Comparison of ENCODE assay signal across 1 cellular context in the genomic region with DNA sequence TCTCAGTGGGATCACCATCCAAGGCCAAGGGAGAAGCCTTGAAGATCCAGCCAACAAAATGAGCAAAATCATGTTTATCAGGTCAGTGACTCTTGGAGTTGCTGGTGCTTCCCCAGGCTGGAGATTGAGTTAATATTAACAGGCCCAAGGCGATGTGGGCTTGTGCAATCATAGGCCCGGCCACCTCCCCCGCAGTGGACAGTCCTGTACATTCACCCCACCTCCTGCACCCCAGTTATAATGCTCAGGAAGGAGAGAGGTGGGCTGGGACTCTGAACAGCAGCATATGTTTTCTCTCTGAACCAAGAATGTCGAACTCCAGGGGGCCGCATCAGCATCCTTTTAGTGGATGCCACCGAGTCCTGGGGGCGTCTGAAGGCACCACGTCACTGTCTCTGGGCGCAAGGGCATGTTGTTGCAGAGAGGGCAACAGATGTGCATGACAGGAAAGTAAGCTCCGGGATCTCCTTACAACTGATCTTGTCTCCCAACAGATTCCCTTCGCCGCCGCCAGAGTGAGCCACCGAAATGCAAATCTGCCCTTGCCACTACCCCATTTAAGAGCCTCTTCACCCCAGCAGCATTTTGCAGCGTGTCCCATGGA.
TF ChIP-seq lines count a peak whose summit lies in the region.

No MANE protein-coding gene starts in this region.

TF ChIP-seq in HepG2, 621 proteins besides CTCF, POLR2A, EP300 and RAD21 (continued from another document and continues in another):
- TF ChIP-seq, protein P1, sequence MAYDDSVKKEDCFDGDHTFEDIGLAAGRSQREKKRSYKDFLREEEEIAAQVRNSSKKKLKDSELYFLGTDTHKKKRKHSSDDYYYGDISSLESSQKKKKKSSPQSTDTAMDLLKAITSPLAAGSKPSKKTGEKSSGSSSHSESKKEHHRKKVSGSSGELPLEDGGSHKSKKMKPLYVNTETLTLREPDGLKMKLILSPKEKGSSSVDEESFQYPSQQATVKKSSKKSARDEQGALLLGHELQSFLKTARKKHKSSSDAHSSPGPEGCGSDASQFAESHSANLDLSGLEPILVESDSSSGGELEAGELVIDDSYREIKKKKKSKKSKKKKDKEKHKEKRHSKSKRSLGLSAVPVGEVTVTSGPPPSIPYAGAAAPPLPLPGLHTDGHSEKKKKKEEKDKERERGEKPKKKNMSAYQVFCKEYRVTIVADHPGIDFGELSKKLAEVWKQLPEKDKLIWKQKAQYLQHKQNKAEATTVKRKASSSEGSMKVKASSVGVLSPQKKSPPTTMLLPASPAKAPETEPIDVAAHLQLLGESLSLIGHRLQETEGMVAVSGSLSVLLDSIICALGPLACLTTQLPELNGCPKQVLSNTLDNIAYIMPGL (CRISPR knock-in tag; IDR thresholded peaks at IDR 0.05; ENCODE audit: borderline replicate concordance in 1 of 2, low read depth in 1 of 2), result peak in 1 of 2 experiments; percentile 48; a peak in 1 of 4 replicates
- TF ChIP-seq, protein P2, sequence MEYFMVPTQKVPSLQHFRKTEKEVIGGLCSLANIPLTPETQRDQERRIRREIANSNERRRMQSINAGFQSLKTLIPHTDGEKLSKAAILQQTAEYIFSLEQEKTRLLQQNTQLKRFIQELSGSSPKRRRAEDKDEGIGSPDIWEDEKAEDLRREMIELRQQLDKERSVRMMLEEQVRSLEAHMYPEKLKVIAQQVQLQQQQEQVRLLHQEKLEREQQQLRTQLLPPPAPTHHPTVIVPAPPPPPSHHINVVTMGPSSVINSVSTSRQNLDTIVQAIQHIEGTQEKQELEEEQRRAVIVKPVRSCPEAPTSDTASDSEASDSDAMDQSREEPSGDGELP (IDR thresholded peaks at IDR 0.05; ENCODE audit: borderline replicate concordance, low read depth), result peak; percentile 45; the same call in 1 of the 2 replicates
- TF ChIP-seq ZNF563 (CRISPR knock-in tag; IDR thresholded peaks at IDR 0.05), result no peak
- TF ChIP-seq, protein P3, sequence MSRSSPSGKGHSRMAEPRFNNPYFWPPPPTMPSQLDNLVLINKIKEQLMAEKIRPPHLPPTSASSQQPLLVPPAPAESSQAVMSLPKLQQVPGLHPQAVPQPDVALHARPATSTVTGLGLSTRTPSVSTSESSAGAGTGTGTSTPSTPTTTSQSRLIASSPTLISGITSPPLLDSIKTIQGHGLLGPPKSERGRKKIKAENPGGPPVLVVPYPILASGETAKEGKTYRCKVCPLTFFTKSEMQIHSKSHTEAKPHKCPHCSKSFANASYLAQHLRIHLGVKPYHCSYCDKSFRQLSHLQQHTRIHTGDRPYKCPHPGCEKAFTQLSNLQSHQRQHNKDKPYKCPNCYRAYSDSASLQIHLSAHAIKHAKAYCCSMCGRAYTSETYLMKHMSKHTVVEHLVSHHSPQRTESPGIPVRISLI (CRISPR knock-in tag; IDR thresholded peaks at IDR 0.05; ENCODE audit: borderline replicate concordance), result no peak
- TF ChIP-seq ZNF17 (CRISPR knock-in tag; IDR thresholded peaks at IDR 0.05), result no peak
- peak; percentile 64; the same call in 1 of the 2 replicates for TF ChIP-seq KDM5B (CRISPR knock-in tag; IDR thresholded peaks at IDR 0.05; ENCODE audit: borderline replicate concordance)
- peak; percentile 11 for TF ChIP-seq YY1 (IDR thresholded peaks at IDR 0.05; ENCODE audit: insufficient read depth, insufficient replicate concordance, low read depth, low read length)
- TF ChIP-seq MED13 (CRISPR knock-in tag; IDR thresholded peaks at IDR 0.05), result peak; percentile 77; the same call in 1 of the 2 replicates
- TF ChIP-seq HDAC6 (IDR thresholded peaks at IDR 0.05; ENCODE audit: low read depth, low read length), result no peak
- TF ChIP-seq ZNF678 (CRISPR knock-in tag; IDR thresholded peaks at IDR 0.05), result no peak
- peak; percentile 28; the same call in 1 of the 2 replicates for TF ChIP-seq SKIL (CRISPR knock-in tag; IDR thresholded peaks at IDR 0.05; ENCODE audit: borderline replicate concordance)
- TF ChIP-seq ZNF280D (CRISPR knock-in tag; IDR thresholded peaks at IDR 0.05), result peak; percentile 57; the same call in 1 of the 2 replicates
- TF ChIP-seq KMT2A (CRISPR knock-in tag; IDR thresholded peaks at IDR 0.05), result 0 out of 2 replicates have a peak, but pooled peaks have one; percentile 69
- peak; percentile 46; the same call in 1 of the 2 replicates for TF ChIP-seq BORCS8-MEF2B (CRISPR knock-in tag; IDR thresholded peaks at IDR 0.05)
- peak; percentile 84; the same call in 1 of the 2 replicates for TF ChIP-seq ELF4 (CRISPR knock-in tag; IDR thresholded peaks at IDR 0.05; ENCODE audit: borderline replicate concordance)
- TF ChIP-seq TCF7 (IDR thresholded peaks at IDR 0.05; ENCODE audit: low read depth), result peak; percentile 8; the same call in 1 of the 2 replicates
- TF ChIP-seq ZFX (CRISPR knock-in tag; IDR thresholded peaks at IDR 0.05; ENCODE audit: low read depth), result peak; percentile 71; the same call in 1 of the 2 replicates
- peak; percentile 86; the same call in 1 of the 2 replicates for TF ChIP-seq ZNF598 (CRISPR knock-in tag; IDR thresholded peaks at IDR 0.05; ENCODE audit: borderline replicate concordance)
- peak; percentile 85 for TF ChIP-seq ISL2 (CRISPR knock-in tag; IDR thresholded peaks at IDR 0.05)
- 0 out of 2 replicates have a peak, but pooled peaks have one; percentile 55 for TF ChIP-seq HNRNPL (IDR thresholded peaks at IDR 0.05; ENCODE audit: low read depth, low read length)
- TF ChIP-seq, protein P4, sequence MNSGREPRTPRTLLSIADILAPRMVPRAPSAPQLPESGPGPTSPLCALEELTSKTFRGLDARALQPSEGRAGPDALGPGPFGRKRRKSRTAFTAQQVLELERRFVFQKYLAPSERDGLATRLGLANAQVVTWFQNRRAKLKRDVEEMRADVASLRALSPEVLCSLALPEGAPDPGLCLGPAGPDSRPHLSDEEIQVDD (CRISPR knock-in tag; IDR thresholded peaks at IDR 0.05; ENCODE audit: borderline replicate concordance), result no peak
- peak; percentile 57; the same call in 1 of the 2 replicates for TF ChIP-seq SOX5 (CRISPR knock-in tag; IDR thresholded peaks at IDR 0.05; ENCODE audit: borderline replicate concordance)
- no peak for TF ChIP-seq PCBP1 (IDR thresholded peaks at IDR 0.05; ENCODE audit: borderline replicate concordance, low read depth, low read length)
- TF ChIP-seq, protein P5, sequence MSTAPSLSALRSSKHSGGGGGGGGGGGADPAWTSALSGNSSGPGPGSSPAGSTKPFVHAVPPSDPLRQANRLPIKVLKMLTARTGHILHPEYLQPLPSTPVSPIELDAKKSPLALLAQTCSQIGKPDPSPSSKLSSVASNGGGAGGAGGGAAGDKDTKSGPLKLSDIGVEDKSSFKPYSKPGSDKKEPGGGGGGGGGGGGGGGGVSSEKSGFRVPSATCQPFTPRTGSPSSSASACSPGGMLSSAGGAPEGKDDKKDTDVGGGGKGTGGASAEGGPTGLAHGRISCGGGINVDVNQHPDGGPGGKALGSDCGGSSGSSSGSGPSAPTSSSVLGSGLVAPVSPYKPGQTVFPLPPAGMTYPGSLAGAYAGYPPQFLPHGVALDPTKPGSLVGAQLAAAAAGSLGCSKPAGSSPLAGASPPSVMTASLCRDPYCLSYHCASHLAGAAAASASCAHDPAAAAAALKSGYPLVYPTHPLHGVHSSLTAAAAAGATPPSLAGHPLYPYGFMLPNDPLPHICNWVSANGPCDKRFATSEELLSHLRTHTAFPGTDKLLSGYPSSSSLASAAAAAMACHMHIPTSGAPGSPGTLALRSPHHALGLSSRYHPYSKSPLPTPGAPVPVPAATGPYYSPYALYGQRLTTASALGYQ (CRISPR knock-in tag; IDR thresholded peaks at IDR 0.05), result peak; percentile 59
- TF ChIP-seq CAMTA2 (CRISPR knock-in tag; IDR thresholded peaks at IDR 0.05; ENCODE audit: borderline replicate concordance), result no peak
- no peak for TF ChIP-seq TEF (CRISPR knock-in tag; IDR thresholded peaks at IDR 0.05)
- TF ChIP-seq, protein P6, sequence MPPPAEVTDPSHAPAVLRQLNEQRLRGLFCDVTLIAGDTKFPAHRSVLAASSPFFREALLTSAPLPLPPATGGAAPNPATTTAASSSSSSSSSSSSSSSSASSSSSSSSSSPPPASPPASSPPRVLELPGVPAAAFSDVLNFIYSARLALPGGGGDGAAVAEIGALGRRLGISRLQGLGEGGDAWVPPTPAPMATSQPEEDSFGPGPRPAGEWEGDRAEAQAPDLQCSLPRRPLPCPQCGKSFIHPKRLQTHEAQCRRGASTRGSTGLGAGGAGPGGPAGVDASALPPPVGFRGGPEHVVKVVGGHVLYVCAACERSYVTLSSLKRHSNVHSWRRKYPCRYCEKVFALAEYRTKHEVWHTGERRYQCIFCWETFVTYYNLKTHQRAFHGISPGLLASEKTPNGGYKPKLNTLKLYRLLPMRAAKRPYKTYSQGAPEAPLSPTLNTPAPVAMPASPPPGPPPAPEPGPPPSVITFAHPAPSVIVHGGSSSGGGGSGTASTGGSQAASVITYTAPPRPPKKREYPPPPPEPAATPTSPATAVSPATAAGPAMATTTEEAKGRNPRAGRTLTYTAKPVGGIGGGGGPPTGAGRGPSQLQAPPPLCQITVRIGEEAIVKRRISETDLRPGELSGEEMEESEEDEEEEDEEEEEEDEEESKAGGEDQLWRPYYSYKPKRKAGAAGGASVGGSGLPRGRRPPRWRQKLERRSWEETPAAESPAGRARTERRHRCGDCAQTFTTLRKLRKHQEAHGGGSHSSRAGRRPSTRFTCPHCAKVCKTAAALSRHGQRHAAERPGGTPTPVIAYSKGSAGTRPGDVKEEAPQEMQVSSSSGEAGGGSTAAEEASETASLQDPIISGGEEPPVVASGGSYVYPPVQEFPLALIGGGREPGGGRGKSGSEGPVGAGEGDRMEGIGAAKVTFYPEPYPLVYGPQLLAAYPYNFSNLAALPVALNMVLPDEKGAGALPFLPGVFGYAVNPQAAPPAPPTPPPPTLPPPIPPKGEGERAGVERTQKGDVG (CRISPR knock-in tag; IDR thresholded peaks at IDR 0.05; ENCODE audit: borderline replicate concordance), result no peak
- no peak for TF ChIP-seq ZNF749 (CRISPR knock-in tag; IDR thresholded peaks at IDR 0.05; ENCODE audit: borderline replicate concordance)
- no peak for TF ChIP-seq MTF1 (CRISPR knock-in tag; IDR thresholded peaks at IDR 0.05)
- TF ChIP-seq TAF15 (IDR thresholded peaks at IDR 0.05; ENCODE audit: low read depth, low read length, poor library complexity, severe bottlenecking), result no peak
- peak; percentile 66 for TF ChIP-seq HNF4A (CRISPR knock-in tag; IDR thresholded peaks at IDR 0.05)
- peak; percentile 88 for TF ChIP-seq PHF21A (CRISPR knock-in tag; IDR thresholded peaks at IDR 0.05)
- peak; percentile 52; the same call in 1 of the 2 replicates for TF ChIP-seq SPEN (CRISPR knock-in tag; IDR thresholded peaks at IDR 0.05; ENCODE audit: low read depth)
- TF ChIP-seq GFI1 (CRISPR knock-in tag; IDR thresholded peaks at IDR 0.05; ENCODE audit: borderline replicate concordance), result peak; percentile 76
- no peak for TF ChIP-seq PRMT3 (CRISPR knock-in tag; IDR thresholded peaks at IDR 0.05; ENCODE audit: borderline replicate concordance, low read depth)
- TF ChIP-seq DBP (CRISPR knock-in tag; IDR thresholded peaks at IDR 0.05; ENCODE audit: not compliant biosample characterization), result no peak
- no peak for TF ChIP-seq AGO1 (IDR thresholded peaks at IDR 0.05; ENCODE audit: low read depth, low read length, poor library complexity, severe bottlenecking)
